Comparison of ENCODE assay signal across 8 cellular contexts in genomic region chr15:58748040-58748786, GRCh38. TPM values are rescaled to one million over a fixed set of nuclear protein-coding genes. Genes with fewer than 3 reads are reported as not detected.
DNase-seq lines count a peak whose midpoint lies in the region; TF ChIP-seq lines count a peak whose summit lies in the region.

No MANE protein-coding gene starts in this region.

- peaks cover 2% of the 10 kb centered on the region for H3K4me1 ChIP-seq in ovary (ENCODE audit: insufficient read depth)

- WGBS in ovary, 3 donors = 2 to 4% (median 3%) methylated on average over 13 of the region's 13 CpGs

- TF ChIP-seq POLR2A in ovary (IDR thresholded peaks at IDR 0.05) = no peak

- H3K27me3 ChIP-seq in ovary = no peaks in the 10 kb centered on the region

- no peak for TF ChIP-seq EP300 in ovary (IDR thresholded peaks at IDR 0.05)

- H3K36me3 ChIP-seq in ovary = no peaks in the 10 kb centered on the region

- intact Hi-C loops in ovary (cut with DNase I) = no loop called here

- H3K9me3 ChIP-seq in ovary = no peaks in the 10 kb centered on the region

- peak overlapping the region; percentile 89 to 92 for H3K27ac ChIP-seq in ovary

- peak; percentile 39 for DNase-seq in CD1c-positive myeloid dendritic cell (ENCODE audit: extremely low spot score)
- DNase-seq in HFF-Myc (ENCODE audit: extremely low read depth, low read depth) = no peak
- DNase-seq in activated CD4-positive, alpha-beta T cell treated with anti-CD3 and anti-CD28 coated beads for 48 hours = peak; percentile 66
- DNase-seq in epithelial cell of proximal tubule (ENCODE audit: low read depth) = no peak
- no peak for DNase-seq in ovary
- no peak for DNase-seq in hippocampal formation (lab: John Stamatoyannopoulos, UW)
- no peak for DNase-seq in NCI-H1092 (lab: John Stamatoyannopoulos, UW)
- no peak for DNase-seq in DMS79 (lab: John Stamatoyannopoulos, UW)

- H3K4me3 ChIP-seq in HFF-Myc (replicated peaks; ENCODE audit: low read depth, low read length) = peak overlapping the region; percentile 68
- peak overlapping the region; percentile 92 for H3K4me3 ChIP-seq in epithelial cell of proximal tubule (ENCODE audit: low read depth, low read length)
- H3K4me3 ChIP-seq in ovary = peak overlapping the region; percentile 97

- TF ChIP-seq CTCF in HFF-Myc (IDR thresholded peaks at IDR 0.05; ENCODE audit: low read depth, low read length, missing control alignments) (no peak), epithelial cell of proximal tubule (conservative IDR thresholded peaks at IDR 0.05; ENCODE audit: low read depth, low read length) (no peak), ovary (IDR thresholded peaks at IDR 0.05) (no peak)

RNA-seq across cellular contexts. Expression of gene ADAM10, which starts 1.3 kb away (rescaled TPM):
- total RNA-seq in epithelial cell of proximal tubule (76.3 and 106 TPM in 2 replicates), ovary (10 to 100 TPM; 34.3 to 86.4 (median 70.4) TPM)
- polyA plus RNA-seq in ovary = 10 to 100 TPM; 23.2 to 60.2 TPM

RNA-seq across cellular contexts. Expression of gene MINDY2, which starts 22.9 kb away (rescaled TPM):
- total RNA-seq in epithelial cell of proximal tubule (10.1 and 20.9 TPM in 2 replicates), ovary (10 to 100 TPM; 13.0 to 32.6 (median 18.1) TPM)
- polyA plus RNA-seq in ovary = 10 to 100 TPM in 1 of 2 donors, 1 to 10 TPM in 1; 5.7 to 10.0 TPM

Comparison
In these comparisons a context has a peak if more than half of its experiments do, and no peak if none do; other contexts are left out.
1. DNase-seq: peak in CD1c-positive myeloid dendritic cell (single experiment) and activated CD4-positive, alpha-beta T cell treated with anti-CD3 and anti-CD28 coated beads for 48 hours (single experiment); none in HFF-Myc (single experiment), epithelial cell of proximal tubule (single experiment), ovary (0 of 5), hippocampal formation (0 of 2), NCI-H1092 (single experiment) and DMS79 (single experiment).
2. Peak in every context shown above with its lines, with median percentiles within 50 percentile points of each other: H3K4me3 ChIP-seq.